In the genomic region with DNA sequence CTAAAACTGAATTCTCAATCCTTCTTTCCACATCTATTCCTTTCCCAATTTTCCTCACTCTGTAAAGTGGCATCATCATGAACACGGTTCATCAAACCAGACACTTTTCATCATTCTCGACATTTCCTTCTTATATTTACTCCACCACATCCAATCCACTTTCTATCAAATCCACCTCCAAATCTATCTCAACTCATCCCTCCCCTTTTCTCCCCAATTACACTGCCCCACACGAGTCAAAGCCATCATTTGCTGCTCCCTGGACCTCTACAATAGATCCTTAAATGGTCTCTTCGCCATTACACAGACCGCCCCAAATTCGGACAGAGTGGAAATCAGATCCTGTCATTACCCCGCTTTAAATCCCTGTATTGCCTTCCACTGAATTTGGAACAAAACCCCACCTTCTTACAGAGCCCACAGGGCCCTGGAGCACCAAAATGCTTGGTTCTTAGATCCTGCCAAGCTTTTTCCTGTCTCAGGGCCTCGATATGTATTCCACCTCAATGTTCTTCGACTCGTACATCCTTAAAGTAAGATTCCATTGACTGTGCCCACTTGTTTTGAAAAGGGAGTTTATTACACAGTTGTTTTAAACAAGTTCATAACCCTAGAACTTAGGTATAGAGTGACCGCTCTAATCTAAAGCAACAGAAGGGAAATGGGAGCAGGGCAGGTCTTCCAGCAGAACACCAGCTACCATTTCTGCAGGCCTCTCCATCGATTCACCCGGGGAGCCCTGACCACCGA, we compare ENCODE assay signal across 8 cellular contexts. TPM values are rescaled to one million over a fixed set of nuclear protein-coding genes. Genes with fewer than 3 reads are reported as not detected.
A peak's percentile ranks its signal among the peaks of the same experiment; 100 is the strongest.
DNase-seq lines count a peak whose midpoint lies in the region; ATAC-seq and TF ChIP-seq lines count a peak whose summit lies in the region.

No MANE protein-coding gene starts in this region.

- peaks cover 1 to 24% of the 10 kb centered on the region in 2 experiments for H3K36me3 ChIP-seq in SK-N-SH (replicated peaks in 1 of 2; ENCODE audit: control insufficient read depth in 1 of 2, insufficient read depth in 2 of 2, low read length in 1 of 2)
- no peaks in the 10 kb centered on the region for H3K36me3 ChIP-seq in psoas muscle (ENCODE audit: insufficient read depth in 1 of 2, low read depth in 1 of 2)

- peaks cover 48% of the 10 kb centered on the region for H3K36me3 Mint-ChIP-seq in activated CD8-positive, alpha-beta memory T cell treated with anti-CD3 and anti-CD28 coated beads, Interleukin-2, amount 10 ng/mL, durations not matched to agents 7 days and 5 days

- H3K27ac ChIP-seq in SK-N-SH (ENCODE audit: low read depth in 2 of 2, low read length in 1 of 2) (peak overlapping the region; percentile 95 to 96), psoas muscle (peak overlapping the region; percentile 93)

- H3F3A ChIP-seq in SK-N-SH (replicated peaks; ENCODE audit: insufficient read depth), result peaks cover 3% of the 10 kb centered on the region

- H2AFZ ChIP-seq in SK-N-SH (ENCODE audit: low read depth), result peak overlapping the region; percentile 75; the same call in 1 of the 2 replicates

- H3K9me3 ChIP-seq in SK-N-SH, result 0 out of 2 replicates have a peak, but pooled peaks cover 3% of the 10 kb centered on the region
- peaks cover 12% of the 10 kb centered on the region for H3K9me3 ChIP-seq in psoas muscle

- H3K4me2 ChIP-seq in SK-N-SH, result peak overlapping the region; percentile 93

- intact Hi-C loops in psoas muscle (cut with DNase I), result loop anchor here (10.0 kb wide), 3 partner anchors 318 to 462 kb away; partner anchors contain the start of genes MYO5B (in 1 of the 2) and RPL17 (in 1 of the 2)
- intact Hi-C loops in left colon (cut with DNase I, micrococcal nuclease), result no loop called here

- no peaks in the 10 kb centered on the region for H3K27me3 ChIP-seq in SK-N-SH (ENCODE audit: insufficient read depth)
- no peaks in the 10 kb centered on the region for H3K27me3 ChIP-seq in psoas muscle (ENCODE audit: insufficient read depth in 3 of 3, low read length in 2 of 3)

- peak overlapping the region; percentile 95 for H3K9ac ChIP-seq in SK-N-SH

- POLR2A ChIA-PET in SK-N-SH (lab: Yijun Ruan, JAX), result interaction anchor here (0.7 kb wide), 1 partner anchor 747 kb away, joined by 3 read pairs; the partner anchor contains the start of gene MAPK4

- peaks cover 52% of the 10 kb centered on the region for H3K4me1 Mint-ChIP-seq in activated CD8-positive, alpha-beta memory T cell treated with anti-CD3 and anti-CD28 coated beads, Interleukin-2, amount 10 ng/mL, durations not matched to agents 7 days and 5 days

- CTCF ChIA-PET in activated CD8-positive, alpha-beta memory T cell treated with anti-CD3 and anti-CD28 coated beads, Interleukin-2, amount 10 ng/mL, durations not matched to agents 7 days and 5 days (lab: Charles Lee), result interaction anchor here (1.3 to 1.9 kb wide), 2 partner anchors 32 to 325 kb away, joined by 3 to 4 read pairs; partner anchors contain the start of gene C18orf32
- CTCF ChIA-PET in SK-N-SH (lab: Yijun Ruan, JAX), result interaction anchor here (0.9 to 2.2 kb wide), 5 partner anchors 28 to 391 kb away, joined by 3 to 8 read pairs (median 5); no protein-coding TSS in a partner anchor

- WGBS in SK-N-SH (ENCODE audit: low lambda C conversion rate), result 8% methylated on average over 14 of the region's 14 CpGs
- WGBS in psoas muscle, 3 donors, result 20 to 24% (median 22%) methylated on average over 14 of the region's 14 CpGs

- no peaks in the 10 kb centered on the region; the same call in 1 of the 2 replicates for H4K20me1 ChIP-seq in SK-N-SH (ENCODE audit: insufficient read depth)

- TF ChIP-seq RAD21 in SK-N-SH (IDR thresholded peaks at IDR 0.05; ENCODE audit: low read length), result no peak

- H3K4me3 Mint-ChIP-seq in activated CD8-positive, alpha-beta memory T cell treated with anti-CD3 and anti-CD28 coated beads, Interleukin-2, amount 10 ng/mL, durations not matched to agents 7 days and 5 days, result peak overlapping the region; percentile 91

- ATAC-seq in activated CD8-positive, alpha-beta memory T cell treated with anti-CD3 and anti-CD28 coated beads, Interleukin-2, amount 10 ng/mL, durations not matched to agents 7 days and 5 days, result no peak
- no peak for ATAC-seq in psoas muscle
- no peak for ATAC-seq in left colon
- no peak for ATAC-seq in GM19324 (IDR thresholded peaks at IDR 0.05; ENCODE audit: low FRiP score, unreplicated experiment)

- peaks cover 7% of the 10 kb centered on the region for H3K9me3 Mint-ChIP-seq in activated CD8-positive, alpha-beta memory T cell treated with anti-CD3 and anti-CD28 coated beads, Interleukin-2, amount 10 ng/mL, durations not matched to agents 7 days and 5 days (ENCODE audit: low read depth)

- H3K4me3 ChIP-seq in SK-N-SH (ENCODE audit: low read depth in 2 of 2, low read length in 1 of 2) (peak overlapping the region; percentile 84 to 94), psoas muscle (peak overlapping the region; percentile 85)

- peaks cover 0 to 15% of the 10 kb centered on the region in 2 experiments; a peak in 2 of 4 replicates for H3K4me1 ChIP-seq in SK-N-SH (ENCODE audit: control insufficient read depth in 1 of 2, insufficient read depth in 2 of 2, low read depth in 1 of 2, low read length in 1 of 2)
- peaks cover 12% of the 10 kb centered on the region for H3K4me1 ChIP-seq in psoas muscle

- H3K27me3 Mint-ChIP-seq in activated CD8-positive, alpha-beta memory T cell treated with anti-CD3 and anti-CD28 coated beads, Interleukin-2, amount 10 ng/mL, durations not matched to agents 7 days and 5 days, result no peaks in the 10 kb centered on the region

- peak overlapping the region; percentile 97 for H3K27ac Mint-ChIP-seq in activated CD8-positive, alpha-beta memory T cell treated with anti-CD3 and anti-CD28 coated beads, Interleukin-2, amount 10 ng/mL, durations not matched to agents 7 days and 5 days

- TF ChIP-seq CTCF in SK-N-SH (IDR thresholded peaks at IDR 0.05) (no peak), psoas muscle (IDR thresholded peaks at IDR 0.05) (no peak)

- TF ChIP-seq EP300 in SK-N-SH (IDR thresholded peaks at IDR 0.05; ENCODE audit: borderline replicate concordance in 1 of 2, low read depth in 1 of 2, low read length in 1 of 2), result no peak

- DNase-seq in activated CD8-positive, alpha-beta memory T cell treated with anti-CD3 and anti-CD28 coated beads, Interleukin-2, amount 10 ng/mL, durations not matched to agents 7 days and 5 days, result no peak
- DNase-seq in activated CD8-positive, alpha-beta memory T cell treated with anti-CD3 and anti-CD28 coated beads, Interleukin-2, amount 50 U/mL, for 4 hours, result no peak
- DNase-seq in SK-N-SH (peak; percentile 69), fibroblast of peridontal ligament (ENCODE audit: extremely low read depth) (peak; percentile 45), psoas muscle (no peak), left colon (no peak), RKO (ENCODE audit: low spot score) (no peak)

- peaks cover 68% of the 10 kb centered on the region for H3K79me2 ChIP-seq in SK-N-SH (ENCODE audit: insufficient read depth)

- no peaks in the 10 kb centered on the region for H3K9me2 ChIP-seq in SK-N-SH

TF ChIP-seq in SK-N-SH, 30 proteins besides CTCF, POLR2A, EP300 and RAD21 (continues in another document):
- TF ChIP-seq MXI1 (IDR thresholded peaks at IDR 0.05; ENCODE audit: low read depth, low read length), result no peak
- no peak for TF ChIP-seq TCF12 (IDR thresholded peaks at IDR 0.05)
- TF ChIP-seq SIN3A (IDR thresholded peaks at IDR 0.05; ENCODE audit: borderline replicate concordance, low read depth, low read length), result no peak
- no peak for TF ChIP-seq NFIC (IDR thresholded peaks at IDR 0.05; ENCODE audit: borderline replicate concordance)
- TF ChIP-seq, protein P1, sequence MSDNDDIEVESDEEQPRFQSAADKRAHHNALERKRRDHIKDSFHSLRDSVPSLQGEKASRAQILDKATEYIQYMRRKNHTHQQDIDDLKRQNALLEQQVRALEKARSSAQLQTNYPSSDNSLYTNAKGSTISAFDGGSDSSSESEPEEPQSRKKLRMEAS (IDR thresholded peaks at IDR 0.05; ENCODE audit: low read depth), result no peak
- TF ChIP-seq FOSL2 (IDR thresholded peaks at IDR 0.05; ENCODE audit: borderline replicate concordance, low read depth), result no peak
- no peak for TF ChIP-seq USF2 (IDR thresholded peaks at IDR 0.05; ENCODE audit: borderline replicate concordance, low read depth, low read length)
- no peak for TF ChIP-seq TEAD4 (IDR thresholded peaks at IDR 0.05; ENCODE audit: borderline replicate concordance, insufficient read depth)
- TF ChIP-seq CHD2 (IDR thresholded peaks at IDR 0.05; ENCODE audit: low read length, partially characterized antibody), result no peak

RNA-seq across cellular contexts. Expression of gene ACAA2, which starts 0.8 kb away (rescaled TPM):
- 100 to 1,000 TPM in 1 of 2 experiments, 10 to 100 TPM in 1; 73.6 to 105 TPM for total RNA-seq in activated CD8-positive, alpha-beta memory T cell treated with anti-CD3 and anti-CD28 coated beads, Interleukin-2, amount 10 ng/mL, durations not matched to agents 7 days and 5 days
- 29.3 and 34.9 TPM in 2 replicates for polyA plus RNA-seq in SK-N-SH (2012; rRNA removed)
- 53.4 and 60.7 TPM in 2 replicates for polyA plus RNA-seq in SK-N-SH (2012; cell fraction: cytosol; rRNA removed)
- 28.1 and 33.0 TPM in 2 replicates for polyA plus RNA-seq in SK-N-SH (2012; cell fraction: nucleus; rRNA removed)
- 100 to 1,000 TPM in 2 of 4 donors, 10 to 100 TPM in 2; 75.5 to 158 (median 99.8) TPM for total RNA-seq in psoas muscle
- polyA plus RNA-seq in psoas muscle, result 100 to 1,000 TPM in 1 of 3 donors, 10 to 100 TPM in 2; 77.4 to 101 (median 95.4) TPM
- total RNA-seq in left colon, result 100 to 1,000 TPM; 295 to 358 TPM

Comparison
In these comparisons a context has a peak if more than half of its experiments do, and no peak if none do; other contexts are left out.
1. DNase-seq: peak in SK-N-SH (single experiment) and fibroblast of peridontal ligament (single experiment); none in activated CD8-positive, alpha-beta memory T cell treated with anti-CD3 and anti-CD28 coated beads, Interleukin-2, amount 10 ng/mL, durations not matched to agents 7 days and 5 days (single experiment), activated CD8-positive, alpha-beta memory T cell treated with anti-CD3 and anti-CD28 coated beads, Interleukin-2, amount 50 U/mL, for 4 hours (single experiment), psoas muscle (0 of 2), left colon (0 of 2) and RKO (single experiment).
2. intact Hi-C loops: an anchor here in psoas muscle (10.0 kb wide); none called in left colon.